In the genomic region with DNA sequence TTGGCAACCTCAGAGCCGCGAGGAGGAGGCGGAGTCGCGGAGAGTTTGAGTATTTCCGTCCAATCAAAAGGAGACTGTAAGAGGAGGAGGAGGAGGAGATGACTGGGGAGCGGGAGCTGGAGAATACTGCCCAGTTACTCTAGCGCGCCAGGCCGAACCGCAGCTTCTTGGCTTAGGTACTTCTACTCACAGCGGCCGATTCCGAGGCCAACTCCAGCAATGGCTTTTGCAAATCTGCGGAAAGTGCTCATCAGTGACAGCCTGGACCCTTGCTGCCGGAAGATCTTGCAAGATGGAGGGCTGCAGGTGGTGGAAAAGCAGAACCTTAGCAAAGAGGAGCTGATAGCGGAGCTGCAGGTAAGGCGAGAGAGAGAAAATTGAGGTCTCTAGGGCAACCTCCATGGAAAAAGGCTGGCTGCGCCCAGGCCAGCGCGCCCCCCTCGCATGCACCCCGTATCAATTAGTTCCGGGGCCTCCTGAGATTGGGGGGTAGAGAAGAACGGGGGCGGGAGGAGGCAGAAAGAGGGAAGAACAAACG, we compare ENCODE assay signal across 8 cellular contexts. TPM values are rescaled to one million over a fixed set of nuclear protein-coding genes. Genes with fewer than 3 reads are reported as not detected.
DNase-seq lines count a peak whose midpoint lies in the region; ATAC-seq and TF ChIP-seq lines count a peak whose summit lies in the region.

A gene (plus strand): TSS at position 131 of the 538 bp plus-strand sequence. CDS start 89 bp downstream, at position 220.

- peaks cover 0 to 22% of the 10 kb centered on the region in 2 donors for H3K4me1 ChIP-seq in left lung

- no peak within 1 kb of the TSS for H3K27ac ChIP-seq in left lung

- ATAC-seq in HG02678 (IDR thresholded peaks at IDR 0.05; ENCODE audit: unreplicated experiment) (peak; percentile 72), left lung (peak; percentile 93)

- H3K36me3 ChIP-seq in left lung: no peaks in the 10 kb centered on the region

- no peaks in the 10 kb centered on the region for H3K9me3 ChIP-seq in left lung

- H3K4me3 ChIP-seq in GM08714 (ENCODE audit: low read length) (peak within 1 kb of the TSS; percentile 74), left lung (peak within 1 kb of the TSS; percentile 46 to 52)

- no peak for TF ChIP-seq CTCF in left lung (IDR thresholded peaks at IDR 0.05)

- intact Hi-C loops in left lung (cut with DNase I): no loop called here

- H3K27me3 ChIP-seq in left lung: peaks cover 0 to 43% of the 10 kb centered on the region in 2 donors

- DNase-seq in NCI-H1930 (lab: John Stamatoyannopoulos, UW) (peak; percentile 17 to 24), UCSD-AML1 (lab: John Stamatoyannopoulos, UW; ENCODE audit: unreplicated experiment) (peak; percentile 63), dedifferentiated amniotic fluid mesenchymal stem cell (ENCODE audit: extremely low spot score) (peak; percentile 92), left lung (peak; percentile 76 to 80)
- peak; percentile 18 for DNase-seq in stimulated activated CD4-positive, alpha-beta T cell treated with anti-CD3 and anti-CD28 coated beads, Interleukin-2, amount 100 ng/mL, for 4 hours (ENCODE audit: low read depth)
- DNase-seq in central memory CD4-positive, alpha-beta T cell: no peak

RNA-seq across cellular contexts. Expression of the gene that starts here (rescaled TPM):
- total RNA-seq in left lung: 10 to 100 TPM; 31.9 to 98.3 TPM
